14 cellular contexts compared by ENCODE assay signal in the genomic region with DNA sequence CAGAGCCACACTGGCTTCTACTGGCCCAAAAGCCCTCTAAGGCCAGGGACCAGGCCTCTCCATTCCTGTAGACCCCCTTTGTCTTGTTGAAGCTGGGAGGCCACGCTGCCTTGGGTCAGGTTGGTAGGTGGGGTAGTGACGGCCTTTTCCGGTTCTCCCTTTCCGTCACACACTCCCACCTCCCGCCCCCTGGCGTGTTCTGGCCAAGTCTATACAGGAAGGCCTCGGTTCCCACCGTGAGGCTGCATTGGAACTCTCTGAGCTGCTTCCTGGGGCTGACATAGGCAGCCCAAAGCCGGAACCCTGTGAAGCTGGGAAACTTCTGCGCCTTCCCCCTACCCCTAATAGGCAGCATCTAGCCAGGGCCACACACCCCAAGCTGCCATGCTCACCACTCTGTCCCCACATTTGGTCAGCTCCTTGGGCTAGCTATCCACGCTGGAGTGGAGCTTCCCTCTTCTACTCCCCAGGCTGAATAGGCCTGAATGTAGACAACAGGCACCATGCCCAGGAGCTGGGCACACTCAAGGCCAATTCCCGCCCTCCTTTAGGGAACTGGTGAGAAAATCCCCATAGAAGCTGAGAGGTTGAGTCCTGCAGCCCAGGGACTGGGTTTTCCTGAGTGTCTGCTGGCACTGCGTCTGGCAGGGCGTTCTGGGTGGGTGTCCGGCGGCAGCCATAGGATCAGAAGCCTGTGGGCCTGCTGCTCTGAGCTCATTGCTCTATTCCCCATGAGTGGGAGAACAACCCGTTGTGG. TPM values are rescaled to one million over a fixed set of nuclear protein-coding genes. Genes with fewer than 3 reads are reported as not detected.
DNase-seq lines count a peak whose midpoint lies in the region; ATAC-seq and TF ChIP-seq lines count a peak whose summit lies in the region.
"Had no signal": no experiment of that assay in that cellular context is flagged by ENCODE, and none has a peak within 500 bp of the region (broad histone marks: within the 10 kb centered on the region; RNA-seq: fewer than 3 reads in every experiment).

No MANE protein-coding gene starts in this region.

- H3K4me1 Mint-ChIP-seq in dendritic cell treated with granulocyte-macrophage colony-stimulating factor and Interleukin-4, amounts not matched to agents 40 ng/mL and 50 ng/mL, for 4 days (ENCODE audit: low read depth): peaks cover 58% of the 10 kb centered on the region

- H3K79me2 ChIP-seq in GM23248 (ENCODE audit: insufficient read depth): peaks cover 45% of the 10 kb centered on the region

- H3K27me3 Mint-ChIP-seq in dendritic cell treated with granulocyte-macrophage colony-stimulating factor and Interleukin-4, amounts not matched to agents 40 ng/mL and 50 ng/mL, for 4 days: peaks cover 5% of the 10 kb centered on the region
- H3K27me3 Mint-ChIP-seq: T-cell had no signal

- DNase-seq in GM23248 (peak; percentile 58), lung (ENCODE audit: low spot score) (no peak), stomach (no peak), NCI-H1092 (lab: John Stamatoyannopoulos, UW) (no peak), NCI-H1105 treated with DMSO at 0.1 percent for 48 hours (lab: John Stamatoyannopoulos, UW) (no peak)
- DNase-seq: activated CD4-positive, alpha-beta T cell treated with anti-CD3 and anti-CD28 coated beads for 4 hours; caudate nucleus; naive thymus-derived CD4-positive, alpha-beta T cell; stimulated activated CD4-positive, alpha-beta T cell treated with anti-CD3 and anti-CD28 coated beads, Interleukin-12 subunit alpha, Interleukin-12 subunit beta, amount 100 ng/mL, for 4 hours; T-cell had no signal

- TF ChIP-seq CTCF in lung (IDR thresholded peaks at IDR 0.05; ENCODE audit: control extremely low read depth, extremely low read depth): no peak
- no peak for TF ChIP-seq CTCF in stomach (IDR thresholded peaks at IDR 0.05)

- intact Hi-C loops in dendritic cell treated with granulocyte-macrophage colony-stimulating factor and Interleukin-4, amounts not matched to agents 40 ng/mL and 50 ng/mL, for 4 days (cut with micrococcal nuclease): no loop called here
- intact Hi-C loops in stomach (cut with DNase I; ENCODE audit: low total_unique reads): no loop called here

- WGBS in GM23248 (ENCODE audit: low coverage in 1 of 2, low lambda C conversion rate in 2 of 2, missing lambda C conversion rate in 2 of 2), 2 experiments: 59 to 71% methylated on average over 16 to 17 of the region's 17 CpGs
- 62 to 75% methylated on average over 17 of the region's 17 CpGs for WGBS in lung, 2 donors
- 76 to 86% (median 79%) methylated on average over 16 to 17 of the region's 17 CpGs for WGBS in stomach, 5 donors

- TF ChIP-seq POLR2A in stomach (IDR thresholded peaks at IDR 0.05): no peak

- TF ChIP-seq EP300 in stomach (IDR thresholded peaks at IDR 0.05): no peak

- 0 out of 2 replicates have a peak, but pooled peaks cover 4% of the 10 kb centered on the region for H3F3A ChIP-seq in GM23248 (ENCODE audit: insufficient read depth)

- H3K9me3 ChIP-seq in GM23248 (ENCODE audit: low read depth) (no peaks in the 10 kb centered on the region), lung (ENCODE audit: control insufficient read depth in 2 of 2, insufficient read depth in 1 of 2, low read length in 1 of 2) (no peaks in the 10 kb centered on the region), stomach (no peaks in the 10 kb centered on the region)

- H3K27ac ChIP-seq in GM23248: peak overlapping the region; percentile 37
- peak overlapping the region; percentile 43 to 52 for H3K27ac ChIP-seq in lung (ENCODE audit: low read depth in 1 of 2, low read length in 1 of 2)
- H3K27ac ChIP-seq in stomach: peak overlapping the region in 4 of 5 donors; percentile 65 to 79 (median 74)

- no peaks in the 10 kb centered on the region for H3K36me3 ChIP-seq in GM23248 (ENCODE audit: low read depth)
- no peaks in the 10 kb centered on the region for H3K36me3 ChIP-seq in lung (ENCODE audit: control insufficient read depth in 2 of 2, insufficient read depth in 2 of 2, low read length in 2 of 2)
- no peaks in the 10 kb centered on the region for H3K36me3 ChIP-seq in stomach

- in situ Hi-C loops in GM23248 (cut with MboI): no loop called here

- H3K4me3 ChIP-seq in GM23248 (no peak overlapping the region), lung (no peak overlapping the region), stomach (no peak overlapping the region)

- no peaks in the 10 kb centered on the region for H4K20me1 ChIP-seq in GM23248 (ENCODE audit: insufficient read depth)

- peaks cover 11% of the 10 kb centered on the region for H3K4me1 ChIP-seq in GM23248 (ENCODE audit: insufficient read depth)
- H3K4me1 ChIP-seq in lung (ENCODE audit: control insufficient read depth in 2 of 2, insufficient read depth in 2 of 2, low read length in 2 of 2): peaks cover 0 to 25% of the 10 kb centered on the region in 2 donors
- H3K4me1 ChIP-seq in stomach: peaks cover 0 to 50% (median 20%) of the 10 kb centered on the region in 4 donors

- H3K4me3 Mint-ChIP-seq in dendritic cell treated with granulocyte-macrophage colony-stimulating factor and Interleukin-4, amounts not matched to agents 40 ng/mL and 50 ng/mL, for 4 days: no peak overlapping the region
- H3K4me3 Mint-ChIP-seq: naive thymus-derived CD4-positive, alpha-beta T cell; T-cell had no signal

- H2AFZ ChIP-seq in GM23248: peak overlapping the region; percentile 24

- peaks cover 62% of the 10 kb centered on the region for H3K36me3 Mint-ChIP-seq in dendritic cell treated with granulocyte-macrophage colony-stimulating factor and Interleukin-4, amounts not matched to agents 40 ng/mL and 50 ng/mL, for 4 days (ENCODE audit: low read depth)
- H3K36me3 Mint-ChIP-seq: naive thymus-derived CD4-positive, alpha-beta T cell; T-cell had no signal

- peak overlapping the region; percentile 63 for H3K4me2 ChIP-seq in GM23248 (ENCODE audit: unreplicated experiment)

- peak; percentile 28 for ATAC-seq in lung (ENCODE audit: insufficient read depth, low FRiP score)
- no peak for ATAC-seq in HG02798 (IDR thresholded peaks at IDR 0.05; ENCODE audit: poor library complexity, unreplicated experiment)
- ATAC-seq in HG03571 (IDR thresholded peaks at IDR 0.05; ENCODE audit: unreplicated experiment): no peak

- no peaks in the 10 kb centered on the region for H3K9me2 ChIP-seq in GM23248 (ENCODE audit: insufficient read depth)

- peak overlapping the region; percentile 12; the same call in 1 of the 2 replicates for H3K9ac ChIP-seq in GM23248

- H3K27me3 ChIP-seq in GM23248 (replicated peaks; ENCODE audit: insufficient read depth) (no peaks in the 10 kb centered on the region), lung (ENCODE audit: control insufficient read depth, insufficient read depth) (no peaks in the 10 kb centered on the region), stomach (no peaks in the 10 kb centered on the region)

- H3K9me3 Mint-ChIP-seq in dendritic cell treated with granulocyte-macrophage colony-stimulating factor and Interleukin-4, amounts not matched to agents 40 ng/mL and 50 ng/mL, for 4 days: no peaks in the 10 kb centered on the region
- H3K9me3 Mint-ChIP-seq: T-cell had no signal

- H3K27ac Mint-ChIP-seq in dendritic cell treated with granulocyte-macrophage colony-stimulating factor and Interleukin-4, amounts not matched to agents 40 ng/mL and 50 ng/mL, for 4 days: peak overlapping the region; percentile 69

RNA-seq across cellular contexts. Expression of gene RIN3, which starts 35.7 kb away (rescaled TPM):
- total RNA-seq in GM23248 (2014; rRNA removed; shearing (Covaris generic)): 1.8 and 3.8 TPM in 2 replicates
- 7.0 and 7.7 TPM in 2 replicates for polyA plus RNA-seq in GM23248 (2016; fragmentation: Nextera tagmentation; extraction: Ambion mirVana)
- 10 to 100 TPM; 28.1 to 55.5 TPM for total RNA-seq in lung
- polyA plus RNA-seq in lung: 10 to 100 TPM; 19.3 to 52.4 TPM
- 10 to 100 TPM in 3 of 5 donors, 1 to 10 TPM in 2; 6.2 to 47.8 (median 11.6) TPM for total RNA-seq in stomach
- 1 to 10 TPM; 5.0 to 6.2 (median 6.0) TPM for polyA plus RNA-seq in stomach
- total RNA-seq: OCI-LY7 had no signal
